2 cellular contexts compared by ENCODE assay signal in the genomic region with DNA sequence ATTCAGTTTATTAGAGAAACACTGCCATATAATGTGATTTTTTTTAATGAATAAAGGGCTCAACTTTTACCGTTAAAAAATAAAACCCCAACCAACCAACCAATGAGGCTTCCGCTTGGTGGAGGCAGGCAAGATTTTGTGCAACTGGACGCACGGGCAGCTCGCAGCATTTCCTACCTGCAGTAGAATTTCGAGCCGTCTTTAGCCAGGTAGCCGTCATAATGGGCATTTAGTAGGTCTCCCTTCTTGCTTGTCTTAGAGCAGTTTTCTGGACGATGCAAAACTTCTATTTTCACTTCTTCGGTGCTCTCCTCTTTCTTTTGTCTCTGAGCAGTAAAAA.
TF ChIP-seq lines count a peak whose summit lies in the region.

No MANE protein-coding gene starts in this region.

TF ChIP-seq in H1, 55 proteins besides CTCF, POLR2A, EP300 and RAD21:
- TF ChIP-seq SAP30 (IDR thresholded peaks at IDR 0.05; ENCODE audit: insufficient read depth, insufficient replicate concordance, low read length) (no peak), TBP (IDR thresholded peaks at IDR 0.05; ENCODE audit: low read depth, low read length) (no peak), CHD2 (IDR thresholded peaks at IDR 0.05; ENCODE audit: low read length) (no peak), TAF7 (optimal IDR thresholded peaks at IDR 0.05; ENCODE audit: borderline replicate concordance, low read depth, low read length) (no peak), YY1 (IDR thresholded peaks at IDR 0.05; ENCODE audit: low read depth, low read length) (no peak), NRF1 (IDR thresholded peaks at IDR 0.05; ENCODE audit: low read depth, low read length) (no peak)
- TF ChIP-seq, protein P1, sequence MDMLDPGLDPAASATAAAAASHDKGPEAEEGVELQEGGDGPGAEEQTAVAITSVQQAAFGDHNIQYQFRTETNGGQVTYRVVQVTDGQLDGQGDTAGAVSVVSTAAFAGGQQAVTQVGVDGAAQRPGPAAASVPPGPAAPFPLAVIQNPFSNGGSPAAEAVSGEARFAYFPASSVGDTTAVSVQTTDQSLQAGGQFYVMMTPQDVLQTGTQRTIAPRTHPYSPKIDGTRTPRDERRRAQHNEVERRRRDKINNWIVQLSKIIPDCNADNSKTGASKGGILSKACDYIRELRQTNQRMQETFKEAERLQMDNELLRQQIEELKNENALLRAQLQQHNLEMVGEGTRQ (IDR thresholded peaks at IDR 0.05; ENCODE audit: low read length) = no peak

TF ChIP-seq in neural cell, 6 proteins besides CTCF, POLR2A, EP300 and RAD21:
- no peak for TF ChIP-seq MXI1 (conservative IDR thresholded peaks at IDR 0.05; ENCODE audit: poor library complexity, severe bottlenecking)
- no peak for TF ChIP-seq POLR2AphosphoS5 (IDR thresholded peaks at IDR 0.05)
- no peak for TF ChIP-seq EZH2 (IDR thresholded peaks at IDR 0.05; ENCODE audit: borderline replicate concordance, insufficient read depth, low read length, poor library complexity, severe bottlenecking)
- TF ChIP-seq, protein P2, sequence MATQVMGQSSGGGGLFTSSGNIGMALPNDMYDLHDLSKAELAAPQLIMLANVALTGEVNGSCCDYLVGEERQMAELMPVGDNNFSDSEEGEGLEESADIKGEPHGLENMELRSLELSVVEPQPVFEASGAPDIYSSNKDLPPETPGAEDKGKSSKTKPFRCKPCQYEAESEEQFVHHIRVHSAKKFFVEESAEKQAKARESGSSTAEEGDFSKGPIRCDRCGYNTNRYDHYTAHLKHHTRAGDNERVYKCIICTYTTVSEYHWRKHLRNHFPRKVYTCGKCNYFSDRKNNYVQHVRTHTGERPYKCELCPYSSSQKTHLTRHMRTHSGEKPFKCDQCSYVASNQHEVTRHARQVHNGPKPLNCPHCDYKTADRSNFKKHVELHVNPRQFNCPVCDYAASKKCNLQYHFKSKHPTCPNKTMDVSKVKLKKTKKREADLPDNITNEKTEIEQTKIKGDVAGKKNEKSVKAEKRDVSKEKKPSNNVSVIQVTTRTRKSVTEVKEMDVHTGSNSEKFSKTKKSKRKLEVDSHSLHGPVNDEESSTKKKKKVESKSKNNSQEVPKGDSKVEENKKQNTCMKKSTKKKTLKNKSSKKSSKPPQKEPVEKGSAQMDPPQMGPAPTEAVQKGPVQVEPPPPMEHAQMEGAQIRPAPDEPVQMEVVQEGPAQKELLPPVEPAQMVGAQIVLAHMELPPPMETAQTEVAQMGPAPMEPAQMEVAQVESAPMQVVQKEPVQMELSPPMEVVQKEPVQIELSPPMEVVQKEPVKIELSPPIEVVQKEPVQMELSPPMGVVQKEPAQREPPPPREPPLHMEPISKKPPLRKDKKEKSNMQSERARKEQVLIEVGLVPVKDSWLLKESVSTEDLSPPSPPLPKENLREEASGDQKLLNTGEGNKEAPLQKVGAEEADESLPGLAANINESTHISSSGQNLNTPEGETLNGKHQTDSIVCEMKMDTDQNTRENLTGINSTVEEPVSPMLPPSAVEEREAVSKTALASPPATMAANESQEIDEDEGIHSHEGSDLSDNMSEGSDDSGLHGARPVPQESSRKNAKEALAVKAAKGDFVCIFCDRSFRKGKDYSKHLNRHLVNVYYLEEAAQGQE (IDR thresholded peaks at IDR 0.05; ENCODE audit: borderline replicate concordance) = no peak
- TF ChIP-seq TAF1 (IDR thresholded peaks at IDR 0.05; ENCODE audit: low read depth) = no peak
- no peak for TF ChIP-seq SMC3 (conservative IDR thresholded peaks at IDR 0.05; ENCODE audit: poor library complexity)
